29 cellular contexts compared by ENCODE assay signal in genomic region chr7:41466760-41467384, GRCh38.
DNase-seq lines count a peak whose midpoint lies in the region; ATAC-seq, FAIRE-seq and TF ChIP-seq lines count a peak whose summit lies in the region.
"Had no signal": no experiment of that assay in that cellular context is flagged by ENCODE, and none has a peak within 500 bp of the region (broad histone marks: within the 10 kb centered on the region; RNA-seq: fewer than 3 reads in every experiment).

No MANE protein-coding gene starts in this region.

- H3K4me3 ChIP-seq in astrocyte of the cerebellum (ENCODE audit: low read depth, low read length): no peak overlapping the region
- H3K4me3 ChIP-seq in lower lobe of right lung: no peak overlapping the region
- no peak overlapping the region for H3K4me3 ChIP-seq in ovary
- H3K4me3 ChIP-seq in body of pancreas: no peak overlapping the region
- H3K4me3 ChIP-seq: gastroesophageal sphincter, GM23248, K562, left ventricle myocardium inferior, skin epidermis had no signal

- H3K27me3 ChIP-seq in lower lobe of right lung (ENCODE audit: low read depth) (no peaks in the 10 kb centered on the region), ovary (no peaks in the 10 kb centered on the region), body of pancreas (no peaks in the 10 kb centered on the region)
- H3K27me3 ChIP-seq: gastroesophageal sphincter had no signal

- H3K9me3 ChIP-seq in lower lobe of right lung (no peaks in the 10 kb centered on the region), ovary (no peaks in the 10 kb centered on the region), body of pancreas (no peaks in the 10 kb centered on the region)
- H3K9me3 ChIP-seq: gastroesophageal sphincter, left ventricle myocardium inferior had no signal

- DNase-seq in GM12891 (ENCODE audit: insufficient read length, low spot score): no peak
- peak; percentile 3 for DNase-seq in astrocyte of the cerebellum (ENCODE audit: low read depth)
- DNase-seq in lower lobe of right lung: no peak
- no peak for DNase-seq in omental fat pad (ENCODE audit: low spot score)
- DNase-seq in AML-193 (lab: John Stamatoyannopoulos, UW): no peak
- DNase-seq in ovary: no peak
- DNase-seq in body of pancreas: no peak
- DNase-seq: ACHN; activated CD4-positive, alpha-beta T cell treated with anti-CD3 and anti-CD28 coated beads for 48 hours; activated gamma-delta T cell; activated T-cell treated with anti-CD3 and anti-CD28 coated beads, Interleukin-2, amount 50 U/mL, for 1 hour; cerebellar nuclear complex; DMS79; GF-D8; GM23248; HFFc6; hippocampal formation; left ventricle myocardium inferior; naive thymus-derived CD8-positive, alpha-beta T cell; NCI-H1436; NCI-H748 treated with DMSO at 0.1 percent for 48 hours; occipital lobe; stimulated activated naive CD8-positive, alpha-beta T cell treated with anti-CD3 and anti-CD28 coated beads, Interleukin-15, amount 100 ng/mL, for 72 hours had no signal

- TF ChIP-seq POLR2A in GM12891 (IDR thresholded peaks at IDR 0.05; ENCODE audit: low read depth, low read length) (no peak), ovary (IDR thresholded peaks at IDR 0.05) (no peak), body of pancreas (IDR thresholded peaks at IDR 0.05) (no peak)

- TF ChIP-seq EP300 in ovary (IDR thresholded peaks at IDR 0.05): no peak

- ATAC-seq in HG03175 (IDR thresholded peaks at IDR 0.05; ENCODE audit: unreplicated experiment) (peak; percentile 51), lower lobe of right lung (peak; percentile 59 to 77), omental fat pad (ENCODE audit: low FRiP score) (no peak), body of pancreas (no peak)
- ATAC-seq: gastroesophageal sphincter; K562; naive thymus-derived CD8-positive, alpha-beta T cell; stimulated activated naive CD8-positive, alpha-beta T cell treated with anti-CD3 and anti-CD28 coated beads, Interleukin-15, amount 100 ng/mL, for 72 hours had no signal

- H3K4me1 ChIP-seq in lower lobe of right lung (no peaks in the 10 kb centered on the region), ovary (ENCODE audit: insufficient read depth) (peaks cover 2% of the 10 kb centered on the region), body of pancreas (no peaks in the 10 kb centered on the region)
- H3K4me1 ChIP-seq: gastroesophageal sphincter, left ventricle myocardium inferior had no signal

- in situ Hi-C loops in astrocyte of the cerebellum (cut with HindIII; ENCODE audit: low sequenced_read_pairs): no loop called here

- FAIRE-seq in GM12891 (lab: Jason Lieb, UNC): no peak
- FAIRE-seq: endometrium, K562 had no signal

- WGBS in ovary, 3 donors: 76 to 90% (median 90%) methylated on average over 6 of the region's 6 CpGs
- 36 to 42% methylated on average over 6 of the region's 6 CpGs for WGBS in body of pancreas, 2 donors

- no peak overlapping the region for H3K27ac ChIP-seq in lower lobe of right lung
- no peak overlapping the region for H3K27ac ChIP-seq in ovary
- H3K27ac ChIP-seq in body of pancreas: no peak overlapping the region
- H3K27ac ChIP-seq: gastroesophageal sphincter, GM23248, left ventricle myocardium inferior, skin epidermis, VCaP had no signal

- intact Hi-C loops in lower lobe of right lung (cut with DNase I) (no loop called here), ovary (cut with DNase I) (no loop called here), body of pancreas (cut with DNase I) (no loop called here)

- TF ChIP-seq CTCF in astrocyte of the cerebellum (IDR thresholded peaks at IDR 0.05; ENCODE audit: low read depth, low read length, missing control alignments): no peak
- TF ChIP-seq CTCF in lower lobe of right lung (IDR thresholded peaks at IDR 0.05): no peak
- TF ChIP-seq CTCF in omental fat pad (IDR thresholded peaks at IDR 0.05): no peak
- no peak for TF ChIP-seq CTCF in ovary (IDR thresholded peaks at IDR 0.05)
- TF ChIP-seq CTCF in body of pancreas (IDR thresholded peaks at IDR 0.05): no peak

- H3K36me3 ChIP-seq in lower lobe of right lung (no peaks in the 10 kb centered on the region), ovary (no peaks in the 10 kb centered on the region), body of pancreas (replicated peaks in 1 of 2; ENCODE audit: insufficient read depth in 1 of 2, low read depth in 2 of 2) (no peaks in the 10 kb centered on the region)
- H3K36me3 ChIP-seq: gastroesophageal sphincter, left ventricle myocardium inferior had no signal

TF ChIP-seq in GM12891, 5 proteins besides CTCF, POLR2A, EP300 and RAD21:
- TF ChIP-seq POU2F2 (IDR thresholded peaks at IDR 0.05; ENCODE audit: low read depth, low read length): no peak
- TF ChIP-seq SPI1 (IDR thresholded peaks at IDR 0.05; ENCODE audit: low read depth, low read length): peak; percentile 34

Comparison
In these comparisons a context has a peak if more than half of its experiments do, and no peak if none do; other contexts are left out.
1. ATAC-seq: peak in HG03175 (single experiment) and lower lobe of right lung (2 of 2); none in omental fat pad (single experiment) and body of pancreas (single experiment).